ENCODE assay signal across 8 cellular contexts in genomic region chr2:69683170-69683971, GRCh38. TPM values are rescaled to one million over a fixed set of nuclear protein-coding genes. Genes with fewer than 3 reads are reported as not detected.
DNase-seq lines count a peak whose midpoint lies in the region; ATAC-seq and FAIRE-seq lines count a peak whose summit lies in the region.

No MANE protein-coding gene starts in this region.

- DNase-seq in NCI-H226 (peak; percentile 86), dedifferentiated amniotic fluid mesenchymal stem cell (ENCODE audit: extremely low spot score) (peak; percentile 29), HuH-7 (ENCODE audit: low spot score) (no peak), GM19239 (ENCODE audit: insufficient read length, low spot score) (no peak)
- no peak for DNase-seq in naive thymus-derived CD4-positive, alpha-beta T cell

- POLR2A ChIA-PET in naive thymus-derived CD4-positive, alpha-beta T cell (lab: Charles Lee): interaction anchor here (0.8 to 19.0 kb wide), 13 partner anchors 8 to 66 kb away, joined by 4 to 334 read pairs (median 5); partner anchors contain the start of gene AAK1

- H3K9me3 ChIP-seq in BLaER1 treated with 17β-estradiol and CSF1 and Interleukin-3, amounts not matched to agents 10 nM and 100 nM (replicated peaks in 1 of 11): no peaks in the 10 kb centered on the region
- no peaks in the 10 kb centered on the region for H3K9me3 ChIP-seq in naive thymus-derived CD4-positive, alpha-beta T cell (ENCODE audit: control insufficient read depth in 2 of 3, low read length in 3 of 3)

- H3K27ac ChIP-seq in BLaER1 treated with 17β-estradiol and CSF1 and Interleukin-3, amounts not matched to agents 10 nM and 100 nM: peak overlapping the region in 10 of 11 experiments; percentile 23 to 80 (median 60); a peak in 17 of 22 replicates
- peak overlapping the region; percentile 25 for H3K27ac ChIP-seq in naive thymus-derived CD4-positive, alpha-beta T cell (ENCODE audit: low read depth, low read length)

- H3K4me2 ChIP-seq in BLaER1 treated with 17β-estradiol and CSF1 and Interleukin-3, amounts not matched to agents 10 nM and 100 nM: peak overlapping the region; percentile 50 to 81 (median 67)

- H3K27ac Mint-ChIP-seq in naive thymus-derived CD4-positive, alpha-beta T cell: peak overlapping the region; percentile 76 to 93 (median 89)

- H3K9me3 Mint-ChIP-seq in naive thymus-derived CD4-positive, alpha-beta T cell: peaks cover 0 to 9% (median 0%) of the 10 kb centered on the region in 11 donors

- no peak for ATAC-seq in naive thymus-derived CD4-positive, alpha-beta T cell
- ATAC-seq in GM18511 (IDR thresholded peaks at IDR 0.05; ENCODE audit: unreplicated experiment) (no peak), GM19452 (IDR thresholded peaks at IDR 0.05; ENCODE audit: unreplicated experiment) (no peak)

- intact Hi-C loops in naive thymus-derived CD4-positive, alpha-beta T cell (cut with micrococcal nuclease): loop anchor here in 1 of 2 donors (2.0 kb wide), 1 partner anchor 13 kb away; no protein-coding TSS in a partner anchor

- H3K4me3 ChIP-seq in BLaER1 treated with 17β-estradiol and CSF1 and Interleukin-3, amounts not matched to agents 10 nM and 100 nM: peak overlapping the region in 1 of 10 experiments; percentile 18; a peak in 2 of 20 replicates
- no peak overlapping the region for H3K4me3 ChIP-seq in naive thymus-derived CD4-positive, alpha-beta T cell (ENCODE audit: low read length)

- CTCF ChIA-PET in naive thymus-derived CD4-positive, alpha-beta T cell (lab: Charles Lee): interaction anchor here (1.1 to 2.1 kb wide), 4 partner anchors 10 to 38 kb away, joined by 3 to 18 read pairs (median 6); partner anchors contain the start of gene AAK1

- H3K27me3 ChIP-seq in BLaER1 treated with 17β-estradiol and CSF1 and Interleukin-3, amounts not matched to agents 10 nM and 100 nM: no peaks in the 10 kb centered on the region
- no peaks in the 10 kb centered on the region for H3K27me3 ChIP-seq in naive thymus-derived CD4-positive, alpha-beta T cell (ENCODE audit: control insufficient read depth in 2 of 2, insufficient read depth in 2 of 2, low read length in 2 of 2)

- H3K4me1 Mint-ChIP-seq in naive thymus-derived CD4-positive, alpha-beta T cell: peaks cover 32 to 89% (median 75%) of the 10 kb centered on the region in 7 donors

- H3K36me3 ChIP-seq in BLaER1 treated with 17β-estradiol and CSF1 and Interleukin-3, amounts not matched to agents 10 nM and 100 nM: no peaks in the 10 kb centered on the region
- H3K36me3 ChIP-seq in naive thymus-derived CD4-positive, alpha-beta T cell (ENCODE audit: control insufficient read depth in 2 of 3, insufficient read depth in 3 of 3, low read length in 3 of 3): no peaks in the 10 kb centered on the region

- H3K9ac ChIP-seq in BLaER1 treated with 17β-estradiol and CSF1 and Interleukin-3, amounts not matched to agents 10 nM and 100 nM: peak overlapping the region in 5 of 11 experiments; percentile 5 to 61 (median 47); a peak in 8 of 22 replicates

- peak overlapping the region; percentile 60 to 85 (median 76) for H3K4me3 Mint-ChIP-seq in naive thymus-derived CD4-positive, alpha-beta T cell

- H3K27me3 Mint-ChIP-seq in naive thymus-derived CD4-positive, alpha-beta T cell: no peaks in the 10 kb centered on the region

- FAIRE-seq in GM19239 (lab: Jason Lieb, UNC): no peak

- H3K4me1 ChIP-seq in BLaER1 treated with 17β-estradiol and CSF1 and Interleukin-3, amounts not matched to agents 10 nM and 100 nM: peaks cover 10 to 62% (median 33%) of the 10 kb centered on the region in 10 experiments
- peaks cover 18 to 42% of the 10 kb centered on the region in 2 donors for H3K4me1 ChIP-seq in naive thymus-derived CD4-positive, alpha-beta T cell (ENCODE audit: control insufficient read depth in 2 of 2, insufficient read depth in 2 of 2, low read length in 2 of 2)

- no peaks in the 10 kb centered on the region for H4K20me1 ChIP-seq in BLaER1 treated with 17β-estradiol and CSF1 and Interleukin-3, amounts not matched to agents 10 nM and 100 nM

- peaks cover 0 to 13% (median 5%) of the 10 kb centered on the region in 5 donors for H3K36me3 Mint-ChIP-seq in naive thymus-derived CD4-positive, alpha-beta T cell

RNA-seq across cellular contexts. Expression of gene AAK1, which starts 39.8 kb away (rescaled TPM):
- total RNA-seq in naive thymus-derived CD4-positive, alpha-beta T cell: 100 to 1,000 TPM; 114 to 253 (median 218) TPM
- 10 to 100 TPM; 71.5 to 84.6 TPM for polyA plus RNA-seq in naive thymus-derived CD4-positive, alpha-beta T cell

RNA-seq across cellular contexts. Expression of gene ANXA4, which starts 58.6 kb away (rescaled TPM):
- total RNA-seq in naive thymus-derived CD4-positive, alpha-beta T cell: 10 to 100 TPM in 4 of 5 experiments, 1 to 10 TPM in 1; 8.0 to 75.6 (median 15.9) TPM
- polyA plus RNA-seq in naive thymus-derived CD4-positive, alpha-beta T cell: 1 to 10 TPM; 3.1 to 4.9 TPM

Comparison
In these comparisons a context has a peak if more than half of its experiments do, and no peak if none do; other contexts are left out.
1. DNase-seq: peak in NCI-H226 (single experiment) and dedifferentiated amniotic fluid mesenchymal stem cell (single experiment); none in naive thymus-derived CD4-positive, alpha-beta T cell (0 of 9), HuH-7 (single experiment) and GM19239 (single experiment).